In the genomic region with DNA sequence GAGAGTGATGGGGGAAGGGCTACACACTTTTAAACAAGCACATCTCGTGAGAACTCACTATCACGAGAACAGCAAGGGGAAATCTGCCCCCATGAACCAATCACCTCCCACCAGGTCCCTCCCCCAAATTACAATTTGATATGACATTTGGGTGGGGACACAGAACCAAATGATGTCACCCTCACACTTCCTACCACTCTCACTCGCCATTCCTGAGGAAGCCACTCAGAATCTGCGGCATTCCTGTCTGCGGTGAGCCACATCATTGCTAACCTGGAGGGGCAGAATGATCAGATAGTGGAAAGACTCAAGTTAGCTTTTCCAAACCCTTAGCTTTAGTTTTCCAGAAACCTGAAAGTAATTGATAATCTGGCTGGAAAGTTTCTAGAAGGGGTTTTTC, we compare ENCODE assay signal across 28 cellular contexts.
"Had no signal": no experiment of that assay in that cellular context is flagged by ENCODE, and none has a peak within 500 bp of the region (broad histone marks: within the 10 kb centered on the region; RNA-seq: fewer than 3 reads in every experiment).

No MANE protein-coding gene starts in this region.

- H3K4me2 ChIP-seq: SK-N-SH had no signal

- H3K9me2 ChIP-seq: SK-N-SH had no signal

- H3K27ac Mint-ChIP-seq: activated CD8-positive, alpha-beta memory T cell treated with anti-CD3 and anti-CD28 coated beads, Interleukin-2, amount 10 ng/mL, durations not matched to agents 7 days and 5 days; activated CD8-positive, alpha-beta T cell treated with anti-CD3 and anti-CD28 coated beads, Interleukin-2, amount 10 ng/mL, durations not matched to agents 7 days and 5 days; activated naive CD4-positive, alpha-beta T cell treated with anti-CD3 and anti-CD28 coated beads, Interleukin-2, amount 50 U/mL, for 72 hours; activated naive CD8-positive, alpha-beta T cell treated with anti-CD3 and anti-CD28 coated beads, Interleukin-2, amount 50 U/mL, for 24 hours had no signal

- DNase-seq: activated CD4-positive, alpha-beta T cell treated with anti-CD3 and anti-CD28 coated beads for 1 hour; activated CD8-positive, alpha-beta memory T cell treated with anti-CD3 and anti-CD28 coated beads, Interleukin-2, amount 10 ng/mL, durations not matched to agents 7 days and 5 days; activated CD8-positive, alpha-beta T cell treated with anti-CD3 and anti-CD28 coated beads, Interleukin-2, amount 10 ng/mL, durations not matched to agents 7 days and 5 days; activated effector memory CD4-positive, alpha-beta T cell treated with anti-CD3 and anti-CD28 coated beads, Interleukin-2, amount 50 U/mL, for 16 hours; activated naive CD4-positive, alpha-beta T cell treated with Interleukin-2 at 50 U/mL for 16 hours; activated naive CD8-positive, alpha-beta T cell treated with anti-CD3 and anti-CD28 coated beads, Interleukin-2, amount 50 U/mL, for 24 hours; activated T-cell treated with anti-CD3 and anti-CD28 coated beads, Interleukin-2, amount 50 U/mL, for 4 hours; amniotic stem cell; body of pancreas; central memory CD4-positive, alpha-beta T cell; Karpas-422; NCI-H1105 treated with DMSO at 0.1 percent for 48 hours; NCI-H1436 treated with DMSO at 0.1 percent for 48 hours; NCI-H187; NCI-H2081; NCI-H510A treated with DMSO at 0.1 percent for 48 hours; NCI-H69; NK-92 treated with Interleukin-12 subunit alpha and Interleukin-12 subunit beta, amount 100 ng/mL, for 24 hours; OCI-M1; Right ventricle myocardium superior; SJCRH30; SK-N-SH; T-helper 1 cell had no signal

- H3K4me1 ChIP-seq: ascending aorta, body of pancreas, SJCRH30 had no signal

- H3K36me3 ChIP-seq: ascending aorta, SJCRH30 had no signal

- H3K4me3 Mint-ChIP-seq: activated CD8-positive, alpha-beta memory T cell treated with anti-CD3 and anti-CD28 coated beads, Interleukin-2, amount 10 ng/mL, durations not matched to agents 7 days and 5 days; activated CD8-positive, alpha-beta T cell treated with anti-CD3 and anti-CD28 coated beads, Interleukin-2, amount 10 ng/mL, durations not matched to agents 7 days and 5 days; activated naive CD8-positive, alpha-beta T cell treated with anti-CD3 and anti-CD28 coated beads, Interleukin-2, amount 50 U/mL, for 24 hours; activated T-cell treated with anti-CD3 and anti-CD28 coated beads, Interleukin-2, amount 50 U/mL, for 4 hours had no signal

- ATAC-seq: activated CD8-positive, alpha-beta memory T cell treated with anti-CD3 and anti-CD28 coated beads, Interleukin-2, amount 10 ng/mL, durations not matched to agents 7 days and 5 days; activated CD8-positive, alpha-beta T cell treated with anti-CD3 and anti-CD28 coated beads, Interleukin-2, amount 10 ng/mL, durations not matched to agents 7 days and 5 days; activated naive CD4-positive, alpha-beta T cell treated with anti-CD3 and anti-CD28 coated beads, Interleukin-2, amount 50 U/mL, for 72 hours; activated naive CD8-positive, alpha-beta T cell treated with anti-CD3 and anti-CD28 coated beads, Interleukin-2, amount 50 U/mL, for 24 hours; activated T-cell treated with anti-CD3 and anti-CD28 coated beads, Interleukin-2, amount 50 U/mL, for 4 hours; body of pancreas; Panc1 had no signal

- H3K27ac ChIP-seq: ascending aorta, body of pancreas, RWPE1, SJCRH30, VCaP had no signal

- H3K36me3 Mint-ChIP-seq: activated CD8-positive, alpha-beta memory T cell treated with anti-CD3 and anti-CD28 coated beads, Interleukin-2, amount 10 ng/mL, durations not matched to agents 7 days and 5 days; activated naive CD4-positive, alpha-beta T cell treated with anti-CD3 and anti-CD28 coated beads, Interleukin-2, amount 50 U/mL, for 72 hours had no signal

- H3K27me3 ChIP-seq: ascending aorta, body of pancreas had no signal

- H3K9me3 ChIP-seq: ascending aorta, body of pancreas, SJCRH30, SK-N-SH had no signal

- H3K9me3 Mint-ChIP-seq: activated naive CD4-positive, alpha-beta T cell treated with anti-CD3 and anti-CD28 coated beads, Interleukin-2, amount 50 U/mL, for 72 hours; activated naive CD8-positive, alpha-beta T cell treated with anti-CD3 and anti-CD28 coated beads, Interleukin-2, amount 50 U/mL, for 24 hours; activated T-cell treated with anti-CD3 and anti-CD28 coated beads, Interleukin-2, amount 50 U/mL, for 4 hours had no signal

- H3K9ac ChIP-seq: SK-N-SH had no signal

- H3K4me3 ChIP-seq: ascending aorta, body of pancreas, SJCRH30 had no signal

- H3K4me1 Mint-ChIP-seq: activated naive CD8-positive, alpha-beta T cell treated with anti-CD3 and anti-CD28 coated beads, Interleukin-2, amount 50 U/mL, for 24 hours had no signal
